ENCODE assay signal across 8 cellular contexts in the genomic region with DNA sequence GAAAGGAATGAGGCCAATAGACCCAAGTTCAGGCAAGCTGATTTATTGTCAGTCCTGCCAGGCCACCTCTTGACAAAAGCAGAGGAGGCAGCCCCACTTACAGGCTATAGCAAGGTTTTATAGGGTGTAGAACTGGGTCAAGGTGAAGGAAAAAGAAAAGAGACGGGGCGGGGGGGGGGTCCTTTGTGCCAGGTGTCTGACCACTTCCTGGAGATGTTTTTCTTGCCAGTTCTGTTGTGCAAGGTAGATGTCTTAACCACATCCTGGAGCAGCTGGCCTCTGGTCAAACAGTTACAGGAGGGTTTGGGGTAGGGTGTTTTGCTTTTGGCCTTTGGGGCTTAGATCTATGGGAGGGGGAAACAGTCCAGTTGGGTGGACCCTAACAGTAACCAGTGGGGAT.
DNase-seq lines count a peak whose midpoint lies in the region; ATAC-seq and TF ChIP-seq lines count a peak whose summit lies in the region.
"Not testable (repeated sequence)": the region's sequence is repeated elsewhere in the genome, so short reads cannot be mapped to it uniquely, and the experiment has no call there.

No MANE protein-coding gene starts in this region.

- H3K4me1 Mint-ChIP-seq in central memory CD8-positive, alpha-beta T cell = peaks cover 72% of the 10 kb centered on the region
- peaks cover 86% of the 10 kb centered on the region for H3K4me1 Mint-ChIP-seq in stimulated activated naive CD8-positive, alpha-beta T cell treated with anti-CD3 and anti-CD28 coated beads, Interleukin-15, Interleukin-2, amounts not matched to agents 100 ng/mL and 50 ng/mL, for 24 hours (ENCODE audit: low read depth)

- not testable (repeated sequence) for H3K36me3 ChIP-seq in OCI-LY3 (replicated peaks; ENCODE audit: low read depth, low read length)

- H3K27ac ChIP-seq in OCI-LY3 (ENCODE audit: low read length) = peak overlapping the region; percentile 65

- not testable (repeated sequence) for H3K4me3 ChIP-seq in OCI-LY3 (ENCODE audit: low read length)

- peak overlapping the region; percentile 46 for H3K4me3 Mint-ChIP-seq in central memory CD8-positive, alpha-beta T cell
- H3K4me3 Mint-ChIP-seq in stimulated activated naive CD8-positive, alpha-beta T cell treated with anti-CD3 and anti-CD28 coated beads, Interleukin-15, Interleukin-2, amounts not matched to agents 100 ng/mL and 50 ng/mL, for 24 hours = peak overlapping the region; percentile 10

- peak overlapping the region; percentile 97 for H3K27ac Mint-ChIP-seq in central memory CD8-positive, alpha-beta T cell (ENCODE audit: low read depth)
- peak overlapping the region; percentile 83 for H3K27ac Mint-ChIP-seq in stimulated activated naive CD8-positive, alpha-beta T cell treated with anti-CD3 and anti-CD28 coated beads, Interleukin-15, Interleukin-2, amounts not matched to agents 100 ng/mL and 50 ng/mL, for 24 hours

- H4K20me1 ChIP-seq in OCI-LY3 (ENCODE audit: insufficient read depth, low read length) = not testable (repeated sequence)

- DNase-seq in activated CD8-positive, alpha-beta memory T cell treated with anti-CD3 and anti-CD28 coated beads for 24 hours = peak; percentile 68
- peak in 1 of 2 donors; percentile 11 for DNase-seq in central memory CD8-positive, alpha-beta T cell (ENCODE audit: low spot score in 2 of 2)

- ATAC-seq in GM18499 (IDR thresholded peaks at IDR 0.05; ENCODE audit: insufficient read depth, unreplicated experiment) (peak; percentile 53), GM19463 (IDR thresholded peaks at IDR 0.05; ENCODE audit: unreplicated experiment) (peak; percentile 82), HG02870 (IDR thresholded peaks at IDR 0.05; ENCODE audit: unreplicated experiment) (peak; percentile 43), HG03457 (IDR thresholded peaks at IDR 0.05; ENCODE audit: unreplicated experiment) (peak; percentile 76)
- ATAC-seq in central memory CD8-positive, alpha-beta T cell (replicated peaks; ENCODE audit: extremely low read depth, poor library complexity, severe bottlenecking) = peak; percentile 41

- not testable (repeated sequence) for H3K79me2 ChIP-seq in OCI-LY3 (ENCODE audit: low read length)

- not testable (repeated sequence) for H3K9me3 Mint-ChIP-seq in central memory CD8-positive, alpha-beta T cell; stimulated activated naive CD8-positive, alpha-beta T cell treated with anti-CD3 and anti-CD28 coated beads, Interleukin-15, Interleukin-2, amounts not matched to agents 100 ng/mL and 50 ng/mL, for 24 hours

- H3K4me2 ChIP-seq in OCI-LY3 (ENCODE audit: low read length) = peak overlapping the region; percentile 37

- H3K27me3 ChIP-seq in OCI-LY3 (ENCODE audit: low read depth, low read length) = not testable (repeated sequence)

- H3K9me3 ChIP-seq in OCI-LY3 (ENCODE audit: insufficient read depth, low read length) = not testable (repeated sequence)

- peak overlapping the region; percentile 67 for H2AFZ ChIP-seq in OCI-LY3 (ENCODE audit: low read depth, low read length)

- not testable (repeated sequence) for TF ChIP-seq CTCF in OCI-LY3 (IDR thresholded peaks at IDR 0.05; ENCODE audit: low read depth, low read length)

- not testable (repeated sequence) for H3K27me3 Mint-ChIP-seq in central memory CD8-positive, alpha-beta T cell; stimulated activated naive CD8-positive, alpha-beta T cell treated with anti-CD3 and anti-CD28 coated beads, Interleukin-15, Interleukin-2, amounts not matched to agents 100 ng/mL and 50 ng/mL, for 24 hours

- H3K36me3 Mint-ChIP-seq in central memory CD8-positive, alpha-beta T cell (ENCODE audit: insufficient read depth); stimulated activated naive CD8-positive, alpha-beta T cell treated with anti-CD3 and anti-CD28 coated beads, Interleukin-15, Interleukin-2, amounts not matched to agents 100 ng/mL and 50 ng/mL, for 24 hours (ENCODE audit: low read depth): not testable (repeated sequence)

- H3K9ac ChIP-seq in OCI-LY3 (ENCODE audit: low read length) = 0 out of 2 replicates have a peak overlapping the region, but pooled peaks have one; percentile 17

- peaks cover 49% of the 10 kb centered on the region for H3K4me1 ChIP-seq in OCI-LY3 (ENCODE audit: low read length)
